In genomic region chr3:9536212-9536611, GRCh38 we compare ENCODE assay signal across 8 cellular contexts. TPM values are rescaled to one million over a fixed set of nuclear protein-coding genes. Genes with fewer than 3 reads are reported as not detected.
"Had no signal": no experiment of that assay in that cellular context is flagged by ENCODE, and none has a peak within 500 bp of the region (broad histone marks: within the 10 kb centered on the region; RNA-seq: fewer than 3 reads in every experiment).

No MANE protein-coding gene starts in this region.

- H3K27ac ChIP-seq: HL-60 had no signal

- H3K4me1 Mint-ChIP-seq: IgD-negative memory B cell had no signal

- DNase-seq: IMR-90, KBM-7, KG1 had no signal

- ATAC-seq: HepG2, K562 had no signal

- H3K4me3 Mint-ChIP-seq: IgD-negative memory B cell had no signal

- FAIRE-seq: HepG2, HTR-8/SVneo, K562 had no signal

- H3K4me3 ChIP-seq: K562 had no signal

- H3K27ac Mint-ChIP-seq: IgD-negative memory B cell had no signal

- H3K36me3 Mint-ChIP-seq: IgD-negative memory B cell had no signal

RNA-seq across cellular contexts. Expression of gene LHFPL4, which starts 17.4 kb away (rescaled TPM):
- polyA plus RNA-seq: IgD-negative memory B cell, IMR-90, K562 had no signal
